ENCODE assay signal across 1 cellular context in the genomic region with DNA sequence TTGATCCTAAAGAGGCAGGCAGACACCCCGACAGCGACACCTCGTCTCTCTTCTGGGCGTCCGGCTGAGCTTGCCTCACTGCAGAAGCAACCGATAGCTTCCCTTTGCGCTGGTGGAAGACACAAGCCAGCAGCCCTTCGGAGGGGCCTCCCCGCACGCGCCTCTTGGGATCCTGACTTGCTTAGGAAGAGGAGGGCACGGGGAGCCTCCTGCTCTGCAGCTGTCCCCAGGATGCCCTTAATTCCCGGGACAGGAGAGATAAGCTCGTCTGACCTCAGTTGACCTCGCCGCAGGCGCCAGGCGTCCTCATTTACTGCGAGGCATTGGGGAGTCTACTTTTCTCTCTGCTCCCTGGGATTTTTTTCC.
TF ChIP-seq lines count a peak whose summit lies in the region.

No MANE protein-coding gene starts in this region.

TF ChIP-seq in HEK293, 187 proteins besides CTCF, POLR2A, EP300 and RAD21 (continued from another document):
- peak; percentile 12; the same call in 1 of the 2 replicates for TF ChIP-seq ZXDB (tag by site-specific recombination; IDR thresholded peaks at IDR 0.05)
- TF ChIP-seq, protein P1, sequence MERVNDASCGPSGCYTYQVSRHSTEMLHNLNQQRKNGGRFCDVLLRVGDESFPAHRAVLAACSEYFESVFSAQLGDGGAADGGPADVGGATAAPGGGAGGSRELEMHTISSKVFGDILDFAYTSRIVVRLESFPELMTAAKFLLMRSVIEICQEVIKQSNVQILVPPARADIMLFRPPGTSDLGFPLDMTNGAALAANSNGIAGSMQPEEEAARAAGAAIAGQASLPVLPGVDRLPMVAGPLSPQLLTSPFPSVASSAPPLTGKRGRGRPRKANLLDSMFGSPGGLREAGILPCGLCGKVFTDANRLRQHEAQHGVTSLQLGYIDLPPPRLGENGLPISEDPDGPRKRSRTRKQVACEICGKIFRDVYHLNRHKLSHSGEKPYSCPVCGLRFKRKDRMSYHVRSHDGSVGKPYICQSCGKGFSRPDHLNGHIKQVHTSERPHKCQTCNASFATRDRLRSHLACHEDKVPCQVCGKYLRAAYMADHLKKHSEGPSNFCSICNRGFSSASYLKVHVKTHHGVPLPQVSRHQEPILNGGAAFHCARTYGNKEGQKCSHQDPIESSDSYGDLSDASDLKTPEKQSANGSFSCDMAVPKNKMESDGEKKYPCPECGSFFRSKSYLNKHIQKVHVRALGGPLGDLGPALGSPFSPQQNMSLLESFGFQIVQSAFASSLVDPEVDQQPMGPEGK (tag by site-specific recombination; IDR thresholded peaks at IDR 0.05), result no peak
- no peak for TF ChIP-seq SP2 (tag by site-specific recombination; IDR thresholded peaks at IDR 0.05)
- no peak for TF ChIP-seq ZNF792 (tag by site-specific recombination; IDR thresholded peaks at IDR 0.05)
- TF ChIP-seq ZNF239 (tag by site-specific recombination; IDR thresholded peaks at IDR 0.05), result no peak
- no peak for TF ChIP-seq ZSCAN16 (tag by site-specific recombination; IDR thresholded peaks at IDR 0.05)
- TF ChIP-seq ZNF184 (tag by site-specific recombination; IDR thresholded peaks at IDR 0.05), result no peak
- TF ChIP-seq, protein P2, sequence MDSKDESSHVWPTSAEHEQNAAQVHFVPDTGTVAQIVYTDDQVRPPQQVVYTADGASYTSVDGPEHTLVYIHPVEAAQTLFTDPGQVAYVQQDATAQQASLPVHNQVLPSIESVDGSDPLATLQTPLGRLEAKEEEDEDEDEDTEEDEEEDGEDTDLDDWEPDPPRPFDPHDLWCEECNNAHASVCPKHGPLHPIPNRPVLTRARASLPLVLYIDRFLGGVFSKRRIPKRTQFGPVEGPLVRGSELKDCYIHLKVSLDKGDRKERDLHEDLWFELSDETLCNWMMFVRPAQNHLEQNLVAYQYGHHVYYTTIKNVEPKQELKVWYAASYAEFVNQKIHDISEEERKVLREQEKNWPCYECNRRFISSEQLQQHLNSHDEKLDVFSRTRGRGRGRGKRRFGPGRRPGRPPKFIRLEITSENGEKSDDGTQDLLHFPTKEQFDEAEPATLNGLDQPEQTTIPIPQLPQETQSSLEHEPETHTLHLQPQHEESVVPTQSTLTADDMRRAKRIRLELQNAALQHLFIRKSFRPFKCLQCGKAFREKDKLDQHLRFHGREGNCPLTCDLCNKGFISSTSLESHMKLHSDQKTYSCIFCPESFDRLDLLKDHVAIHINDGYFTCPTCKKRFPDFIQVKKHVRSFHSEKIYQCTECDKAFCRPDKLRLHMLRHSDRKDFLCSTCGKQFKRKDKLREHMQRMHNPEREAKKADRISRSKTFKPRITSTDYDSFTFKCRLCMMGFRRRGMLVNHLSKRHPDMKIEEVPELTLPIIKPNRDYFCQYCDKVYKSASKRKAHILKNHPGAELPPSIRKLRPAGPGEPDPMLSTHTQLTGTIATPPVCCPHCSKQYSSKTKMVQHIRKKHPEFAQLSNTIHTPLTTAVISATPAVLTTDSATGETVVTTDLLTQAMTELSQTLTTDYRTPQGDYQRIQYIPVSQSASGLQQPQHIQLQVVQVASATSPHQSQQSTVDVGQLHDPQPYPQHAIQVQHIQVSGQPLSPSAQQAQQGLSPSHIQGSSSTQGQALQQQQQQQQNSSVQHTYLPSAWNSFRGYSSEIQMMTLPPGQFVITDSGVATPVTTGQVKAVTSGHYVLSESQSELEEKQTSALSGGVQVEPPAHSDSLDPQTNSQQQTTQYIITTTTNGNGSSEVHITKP (tag by site-specific recombination; IDR thresholded peaks at IDR 0.05), result peak; percentile 40
- no peak for TF ChIP-seq ZNF24 (tag by site-specific recombination; IDR thresholded peaks at IDR 0.05)
- TF ChIP-seq ZNF785 (tag by site-specific recombination; IDR thresholded peaks at IDR 0.05), result no peak
- TF ChIP-seq ZNF544 (tag by site-specific recombination; IDR thresholded peaks at IDR 0.05), result no peak
- no peak for TF ChIP-seq ZNF391 (tag by site-specific recombination; IDR thresholded peaks at IDR 0.05; ENCODE audit: borderline replicate concordance, low read depth)
- TF ChIP-seq, protein P3, sequence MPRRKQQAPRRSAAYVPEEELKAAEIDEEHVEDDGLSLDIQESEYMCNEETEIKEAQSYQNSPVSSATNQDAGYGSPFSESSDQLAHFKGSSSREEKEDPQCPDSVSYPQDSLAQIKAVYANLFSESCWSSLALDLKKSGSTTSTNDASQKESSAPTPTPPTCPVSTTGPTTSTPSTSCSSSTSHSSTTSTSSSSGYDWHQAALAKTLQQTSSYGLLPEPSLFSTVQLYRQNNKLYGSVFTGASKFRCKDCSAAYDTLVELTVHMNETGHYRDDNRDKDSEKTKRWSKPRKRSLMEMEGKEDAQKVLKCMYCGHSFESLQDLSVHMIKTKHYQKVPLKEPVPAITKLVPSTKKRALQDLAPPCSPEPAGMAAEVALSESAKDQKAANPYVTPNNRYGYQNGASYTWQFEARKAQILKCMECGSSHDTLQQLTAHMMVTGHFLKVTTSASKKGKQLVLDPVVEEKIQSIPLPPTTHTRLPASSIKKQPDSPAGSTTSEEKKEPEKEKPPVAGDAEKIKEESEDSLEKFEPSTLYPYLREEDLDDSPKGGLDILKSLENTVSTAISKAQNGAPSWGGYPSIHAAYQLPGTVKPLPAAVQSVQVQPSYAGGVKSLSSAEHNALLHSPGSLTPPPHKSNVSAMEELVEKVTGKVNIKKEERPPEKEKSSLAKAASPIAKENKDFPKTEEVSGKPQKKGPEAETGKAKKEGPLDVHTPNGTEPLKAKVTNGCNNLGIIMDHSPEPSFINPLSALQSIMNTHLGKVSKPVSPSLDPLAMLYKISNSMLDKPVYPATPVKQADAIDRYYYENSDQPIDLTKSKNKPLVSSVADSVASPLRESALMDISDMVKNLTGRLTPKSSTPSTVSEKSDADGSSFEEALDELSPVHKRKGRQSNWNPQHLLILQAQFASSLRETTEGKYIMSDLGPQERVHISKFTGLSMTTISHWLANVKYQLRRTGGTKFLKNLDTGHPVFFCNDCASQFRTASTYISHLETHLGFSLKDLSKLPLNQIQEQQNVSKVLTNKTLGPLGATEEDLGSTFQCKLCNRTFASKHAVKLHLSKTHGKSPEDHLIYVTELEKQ (tag by site-specific recombination; IDR thresholded peaks at IDR 0.05; ENCODE audit: borderline replicate concordance), result no peak
- no peak for TF ChIP-seq ZNF404 (tag by site-specific recombination; IDR thresholded peaks at IDR 0.05)
- no peak for TF ChIP-seq SCRT1 (tag by site-specific recombination; IDR thresholded peaks at IDR 0.05; ENCODE audit: borderline replicate concordance)
- TF ChIP-seq ZFP41 (tag by site-specific recombination; IDR thresholded peaks at IDR 0.05; ENCODE audit: borderline replicate concordance), result no peak
- TF ChIP-seq GLI4 (tag by site-specific recombination; IDR thresholded peaks at IDR 0.05), result no peak
- TF ChIP-seq ZNF354C (tag by site-specific recombination; IDR thresholded peaks at IDR 0.05; ENCODE audit: borderline replicate concordance, low read depth), result no peak
- TF ChIP-seq ZSCAN18 (tag by site-specific recombination; IDR thresholded peaks at IDR 0.05), result no peak
- no peak for TF ChIP-seq PRDM2 (tag by site-specific recombination; IDR thresholded peaks at IDR 0.05; ENCODE audit: borderline replicate concordance)
- no peak for TF ChIP-seq PRDM4 (tag by site-specific recombination; IDR thresholded peaks at IDR 0.05)
- TF ChIP-seq, protein P4, sequence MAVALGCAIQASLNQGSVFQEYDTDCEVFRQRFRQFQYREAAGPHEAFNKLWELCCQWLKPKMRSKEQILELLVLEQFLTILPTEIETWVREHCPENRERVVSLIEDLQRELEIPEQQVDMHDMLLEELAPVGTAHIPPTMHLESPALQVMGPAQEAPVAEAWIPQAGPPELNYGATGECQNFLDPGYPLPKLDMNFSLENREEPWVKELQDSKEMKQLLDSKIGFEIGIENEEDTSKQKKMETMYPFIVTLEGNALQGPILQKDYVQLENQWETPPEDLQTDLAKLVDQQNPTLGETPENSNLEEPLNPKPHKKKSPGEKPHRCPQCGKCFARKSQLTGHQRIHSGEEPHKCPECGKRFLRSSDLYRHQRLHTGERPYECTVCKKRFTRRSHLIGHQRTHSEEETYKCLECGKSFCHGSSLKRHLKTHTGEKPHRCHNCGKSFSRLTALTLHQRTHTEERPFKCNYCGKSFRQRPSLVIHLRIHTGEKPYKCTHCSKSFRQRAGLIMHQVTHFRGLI (tag by site-specific recombination; IDR thresholded peaks at IDR 0.05), result no peak
- TF ChIP-seq ZIC2 (tag by site-specific recombination; IDR thresholded peaks at IDR 0.05), result peak; percentile 76
